ENCODE assay signal across 1 cellular context in genomic region chr7:95397381-95397780, GRCh38.
TF ChIP-seq lines count a peak whose summit lies in the region.

No MANE protein-coding gene starts in this region.

TF ChIP-seq in A549, 52 proteins besides CTCF, POLR2A, EP300 and RAD21 (continued from another document):
- TF ChIP-seq JUN (IDR thresholded peaks at IDR 0.05), result no peak
- TF ChIP-seq ZSCAN20 (CRISPR knock-in tag; IDR thresholded peaks at IDR 0.05), result no peak
- TF ChIP-seq GATA3 (IDR thresholded peaks at IDR 0.05; ENCODE audit: borderline replicate concordance), result no peak
- no peak for TF ChIP-seq HOXB5 (CRISPR knock-in tag; IDR thresholded peaks at IDR 0.05)
- TF ChIP-seq BCL3 (IDR thresholded peaks at IDR 0.05), result no peak
- no peak for TF ChIP-seq JUNB (IDR thresholded peaks at IDR 0.05)
- TF ChIP-seq MYC (IDR thresholded peaks at IDR 0.05; ENCODE audit: borderline replicate concordance, low read length), result no peak
- TF ChIP-seq BHLHE40 (IDR thresholded peaks at IDR 0.05; ENCODE audit: low read depth, low read length), result no peak
- TF ChIP-seq SREBF2 (IDR thresholded peaks at IDR 0.05), result no peak
- no peak for TF ChIP-seq TP53 (CRISPR knock-in tag; IDR thresholded peaks at IDR 0.05)
